Comparison of ENCODE assay signal across 28 cellular contexts in the genomic region with DNA sequence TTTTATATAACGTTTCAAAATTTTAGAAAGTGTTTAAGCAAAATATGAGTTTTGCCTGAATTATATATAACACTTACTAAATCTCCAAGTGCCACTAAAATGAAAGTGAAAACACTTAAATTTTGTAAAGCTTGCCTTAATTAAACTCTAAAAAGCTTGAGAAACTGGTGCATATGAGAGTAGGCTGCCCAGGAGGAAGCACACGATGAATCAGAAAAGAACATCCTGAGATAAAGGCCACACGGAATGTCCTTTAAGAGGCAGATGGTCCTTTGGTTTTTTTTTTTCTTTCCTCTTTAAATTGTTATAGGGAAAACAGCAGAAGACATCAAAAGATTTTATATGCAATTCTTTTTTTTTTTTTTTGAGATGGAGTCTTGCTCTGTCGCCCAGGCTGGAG.
DNase-seq lines count a peak whose midpoint lies in the region; ATAC-seq and TF ChIP-seq lines count a peak whose summit lies in the region.
"Had no signal": no experiment of that assay in that cellular context is flagged by ENCODE, and none has a peak within 500 bp of the region (broad histone marks: within the 10 kb centered on the region; RNA-seq: fewer than 3 reads in every experiment).

No MANE protein-coding gene starts in this region.

- H3K9ac ChIP-seq in HUES48 (ENCODE audit: low read depth, low read length) (no peak overlapping the region; the same call in 1 of the 2 replicates), PC-3 (ENCODE audit: low read length) (no peak overlapping the region)

- H4K20me1 ChIP-seq in PC-3 (ENCODE audit: low read length): no peaks in the 10 kb centered on the region

- H3K4me1 Mint-ChIP-seq in mesothelial cell of epicardium: no peaks in the 10 kb centered on the region
- H3K4me1 Mint-ChIP-seq: IgD-negative memory B cell had no signal

- TF ChIP-seq POLR2A in testis (IDR thresholded peaks at IDR 0.05): no peak

- H3K27ac ChIP-seq in HUES48 (ENCODE audit: low read depth, low read length) (peak overlapping the region; percentile 80), testis (peak overlapping the region; percentile 7 to 16), PC-3 (ENCODE audit: low read length) (no peak overlapping the region)
- H3K27ac ChIP-seq: neutrophil, prostate gland, RWPE1 had no signal

- H3K4me3 Mint-ChIP-seq in mesothelial cell of epicardium: no peak overlapping the region
- H3K4me3 Mint-ChIP-seq: activated CD4-positive, alpha-beta memory T cell treated with anti-CD3 and anti-CD28 coated beads for 36 hours; activated naive CD4-positive, alpha-beta T cell treated with anti-CD3 and anti-CD28 coated beads, Interleukin-2, amount 10 ng/mL, durations not matched to agents 7 days and 5 days; CD4-positive, CD25-positive, alpha-beta regulatory T cell; IgD-negative memory B cell; T-helper 1 cell treated with Interleukin-12 subunit alpha and Interleukin-12 subunit beta and Interleukin-4 antibody, amounts not matched to agents 30 μg/mL and 1 μg/mL, for 36 hours had no signal

- no peaks in the 10 kb centered on the region for H3K27me3 ChIP-seq in HUES48 (ENCODE audit: control insufficient read depth, insufficient read depth, low read length)
- no peaks in the 10 kb centered on the region for H3K27me3 ChIP-seq in testis
- no peaks in the 10 kb centered on the region for H3K27me3 ChIP-seq in PC-3 (ENCODE audit: low read length)
- H3K27me3 ChIP-seq: heart left ventricle, neutrophil had no signal

- DNase-seq in amniotic epithelial cell (ENCODE audit: low read depth): peak; percentile 17
- DNase-seq in fibroblast of mammary gland (ENCODE audit: low read depth): peak; percentile 35
- DNase-seq in testis: no peak
- DNase-seq in mesothelial cell of epicardium (ENCODE audit: low spot score in 2 of 2, unreplicated experiment in 2 of 2): no peak
- DNase-seq in PC-3: no peak
- DNase-seq in NCI-H2227 (lab: John Stamatoyannopoulos, UW; ENCODE audit: unreplicated experiment): no peak
- DNase-seq: activated CD4-positive, alpha-beta memory T cell treated with anti-CD3 and anti-CD28 coated beads for 36 hours; activated CD8-positive, alpha-beta memory T cell treated with anti-CD3 and anti-CD28 coated beads, Interleukin-2, amount 50 U/mL, for 48 hours; activated naive CD4-positive, alpha-beta T cell treated with anti-CD3 and anti-CD28 coated beads, Interleukin-2, amount 10 ng/mL, durations not matched to agents 7 days and 5 days; central memory CD4-positive, alpha-beta T cell; DND-41; heart left ventricle; left colon; NCI-H1417; NCI-H2081 treated with DMSO at 0.1 percent for 48 hours; NCI-H345; stimulated activated CD4-positive, alpha-beta T cell treated with anti-CD3 and anti-CD28 coated beads, Interleukin-12 subunit alpha, Interleukin-12 subunit beta, amount 100 ng/mL, for 4 hours; stimulated activated CD4-positive, alpha-beta T cell treated with anti-CD3 and anti-CD28 coated beads, Interleukin-4, amount 100 ng/mL, for 1 hour; substantia nigra had no signal

- no peaks in the 10 kb centered on the region for H3K9me3 Mint-ChIP-seq in mesothelial cell of epicardium
- H3K9me3 Mint-ChIP-seq: activated CD4-positive, alpha-beta memory T cell treated with anti-CD3 and anti-CD28 coated beads for 36 hours; activated naive CD4-positive, alpha-beta T cell treated with anti-CD3 and anti-CD28 coated beads, Interleukin-2, amount 10 ng/mL, durations not matched to agents 7 days and 5 days; CD4-positive, CD25-positive, alpha-beta regulatory T cell; IgD-negative memory B cell; T-helper 1 cell treated with Interleukin-12 subunit alpha and Interleukin-12 subunit beta and Interleukin-4 antibody, amounts not matched to agents 30 μg/mL and 1 μg/mL, for 36 hours had no signal

- H3K9me3 ChIP-seq in HUES48 (ENCODE audit: control insufficient read depth, insufficient read depth, low read length) (no peaks in the 10 kb centered on the region), testis (no peaks in the 10 kb centered on the region), PC-3 (ENCODE audit: low read length) (no peaks in the 10 kb centered on the region)
- H3K9me3 ChIP-seq: heart left ventricle, neutrophil, prostate gland had no signal

- peaks cover 12% of the 10 kb centered on the region for H3K4me1 ChIP-seq in HUES48 (ENCODE audit: control insufficient read depth, insufficient read depth, low read length)
- H3K4me1 ChIP-seq in testis: peaks cover 30% of the 10 kb centered on the region
- no peaks in the 10 kb centered on the region for H3K4me1 ChIP-seq in PC-3 (ENCODE audit: insufficient read depth, low read length)
- H3K4me1 ChIP-seq: prostate gland had no signal

- H3F3A ChIP-seq in PC-3 (ENCODE audit: low read length, unreplicated experiment): no peaks in the 10 kb centered on the region

- intact Hi-C loops in testis (cut with DNase I; ENCODE audit: low total_unique reads) (no loop called here), PC-3 (cut with micrococcal nuclease) (no loop called here)

- H2AFZ ChIP-seq in PC-3 (ENCODE audit: low read length): no peak overlapping the region

- no TSS peak for BruUV-seq in PC-3 (replicated peaks; lab: Mats Ljungman, UMichigan)

- H3K36me3 Mint-ChIP-seq in mesothelial cell of epicardium: peaks cover 24% of the 10 kb centered on the region
- H3K36me3 Mint-ChIP-seq: activated CD4-positive, alpha-beta memory T cell treated with anti-CD3 and anti-CD28 coated beads for 36 hours; activated naive CD4-positive, alpha-beta T cell treated with anti-CD3 and anti-CD28 coated beads, Interleukin-2, amount 10 ng/mL, durations not matched to agents 7 days and 5 days had no signal

- CTCF ChIA-PET in PC-3 (lab: Charles Lee): no interaction called here

- H3K4me2 ChIP-seq in PC-3 (ENCODE audit: low read length): no peak overlapping the region

- no peak for ATAC-seq in PC-3
- ATAC-seq: activated CD4-positive, CD25-positive, alpha-beta regulatory T cell treated with anti-CD3 and anti-CD28 coated beads, Interleukin-2, amount 50 U/mL, for 24 hours; heart left ventricle; left colon; sciatic nerve had no signal

- WGBS in testis, 2 donors: 48 to 49% methylated on average over 4 of the region's 4 CpGs

- no peaks in the 10 kb centered on the region for H3K27me3 Mint-ChIP-seq in mesothelial cell of epicardium (ENCODE audit: low read depth)
- H3K27me3 Mint-ChIP-seq: activated CD4-positive, alpha-beta memory T cell treated with anti-CD3 and anti-CD28 coated beads for 36 hours; activated naive CD4-positive, alpha-beta T cell treated with anti-CD3 and anti-CD28 coated beads, Interleukin-2, amount 10 ng/mL, durations not matched to agents 7 days and 5 days; CD4-positive, CD25-positive, alpha-beta regulatory T cell; IgD-negative memory B cell had no signal

- POLR2A ChIA-PET in PC-3 (lab: Charles Lee; ENCODE audit: unreplicated experiment): no interaction called here

- H3K4me3 ChIP-seq in HUES48 (ENCODE audit: low read depth, low read length) (peak overlapping the region; percentile 11; the same call in 1 of the 2 replicates), fibroblast of mammary gland (ENCODE audit: control insufficient read depth, low read depth, low read length) (no peak overlapping the region), testis (no peak overlapping the region), PC-3 (ENCODE audit: low read length) (no peak overlapping the region)
- H3K4me3 ChIP-seq: heart left ventricle, prostate gland had no signal

- no peak for TF ChIP-seq CTCF in fibroblast of mammary gland (conservative IDR thresholded peaks at IDR 0.05; ENCODE audit: control insufficient read depth, insufficient read depth, low read depth, low read length)
- no peak for TF ChIP-seq CTCF in testis (IDR thresholded peaks at IDR 0.05)
- TF ChIP-seq CTCF in mesothelial cell of epicardium (IDR thresholded peaks at IDR 0.05; ENCODE audit: unreplicated experiment): no peak
- TF ChIP-seq CTCF in PC-3 (conservative IDR thresholded peaks at IDR 0.05; ENCODE audit: low read depth, low read length): no peak

- H3K27ac Mint-ChIP-seq in mesothelial cell of epicardium: no peak overlapping the region
- H3K27ac Mint-ChIP-seq: activated CD4-positive, alpha-beta memory T cell treated with anti-CD3 and anti-CD28 coated beads for 36 hours; IgD-negative memory B cell; T-helper 1 cell treated with Interleukin-12 subunit alpha and Interleukin-12 subunit beta and Interleukin-4 antibody, amounts not matched to agents 30 μg/mL and 1 μg/mL, for 36 hours had no signal

- no peaks in the 10 kb centered on the region for H3K9me2 ChIP-seq in PC-3 (replicated peaks; ENCODE audit: low read length)

- no peaks in the 10 kb centered on the region for H3K79me2 ChIP-seq in PC-3 (ENCODE audit: low read length)

- H3K36me3 ChIP-seq in HUES48 (ENCODE audit: control insufficient read depth, insufficient read depth, low read length): peaks cover 18% of the 10 kb centered on the region; the same call in 1 of the 2 replicates
- no peaks in the 10 kb centered on the region for H3K36me3 ChIP-seq in testis (ENCODE audit: low read depth, missing control alignments)
- no peaks in the 10 kb centered on the region; the same call in 1 of the 2 replicates for H3K36me3 ChIP-seq in PC-3 (ENCODE audit: low read depth, low read length)

Comparison
In these comparisons a context has a peak if more than half of its experiments do, and no peak if none do; other contexts are left out.
1. DNase-seq: peak in amniotic epithelial cell (single experiment) and fibroblast of mammary gland (single experiment); none in testis (single experiment), mesothelial cell of epicardium (0 of 2), PC-3 (single experiment) and NCI-H2227 (single experiment).